11 cellular contexts compared by ENCODE assay signal in the genomic region with DNA sequence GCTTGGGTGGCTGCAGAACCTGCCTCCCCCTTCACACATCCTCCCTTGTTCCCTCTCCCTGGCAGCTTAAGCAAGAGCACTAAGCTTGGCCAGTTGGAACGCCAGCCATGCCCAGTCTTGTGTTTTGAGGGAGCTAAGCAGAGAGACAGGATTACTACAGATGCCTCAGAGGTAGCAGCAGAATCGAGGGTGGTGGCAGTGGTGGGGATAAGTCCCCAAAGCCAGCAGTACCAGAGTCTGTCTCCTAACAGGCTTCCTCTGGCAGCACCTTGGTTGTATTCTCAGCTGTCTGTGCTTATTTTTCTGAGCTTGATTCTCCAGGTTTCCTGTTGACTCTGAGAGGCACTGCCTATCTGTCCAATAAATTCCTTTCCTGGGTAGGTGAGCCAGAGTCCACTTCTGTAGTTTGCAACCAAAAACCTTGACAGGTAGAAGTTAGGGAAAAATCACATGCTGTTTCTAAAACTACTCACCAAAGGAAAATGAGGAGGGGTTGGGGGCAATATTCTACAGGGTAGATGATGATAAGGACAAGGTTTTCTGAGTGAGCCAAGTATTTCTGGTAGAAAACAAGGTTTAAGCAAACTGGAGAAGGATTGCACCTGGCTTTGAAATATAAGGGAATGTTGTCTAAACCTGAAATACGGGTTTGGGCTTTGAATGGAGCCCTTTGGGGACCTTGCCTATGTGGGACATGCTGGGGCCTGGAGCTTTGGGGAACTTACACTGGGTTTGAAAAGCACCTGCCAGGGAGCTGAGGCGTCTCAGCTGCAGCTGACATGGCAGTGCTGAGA.
DNase-seq lines count a peak whose midpoint lies in the region; ATAC-seq and TF ChIP-seq lines count a peak whose summit lies in the region.
"Had no signal": no experiment of that assay in that cellular context is flagged by ENCODE, and none has a peak within 500 bp of the region (broad histone marks: within the 10 kb centered on the region; RNA-seq: fewer than 3 reads in every experiment).

No MANE protein-coding gene starts in this region.

- DNase-seq in psoas muscle: peak in 1 of 2 donors; percentile 76
- no peak for DNase-seq in MV-4-11 (lab: John Stamatoyannopoulos, UW)
- no peak for DNase-seq in cortex of kidney (lab: John Stamatoyannopoulos, UW)
- DNase-seq in NCI-H1436 (lab: John Stamatoyannopoulos, UW): no peak
- DNase-seq: activated naive CD4-positive, alpha-beta T cell treated with anti-CD3 and anti-CD28 coated beads, Interleukin-2, amount 50 U/mL, for 16 hours; foreskin fibroblast had no signal

- H3K36me3 ChIP-seq in esophagus (ENCODE audit: control insufficient read depth in 2 of 2, insufficient read depth in 2 of 2, low read length in 1 of 2) (peaks cover 0 to 2% of the 10 kb centered on the region in 2 donors), psoas muscle (ENCODE audit: insufficient read depth in 1 of 2, low read depth in 1 of 2) (no peaks in the 10 kb centered on the region)

- H3K4me1 ChIP-seq in esophagus (ENCODE audit: control insufficient read depth in 2 of 2, insufficient read depth in 2 of 2, low read length in 1 of 2) (peaks cover 8 to 10% of the 10 kb centered on the region in 2 donors), psoas muscle (peaks cover 55% of the 10 kb centered on the region)

- H3K4me3 ChIP-seq in esophagus (ENCODE audit: low read depth in 1 of 2, low read length in 2 of 2): no peak overlapping the region
- no peak overlapping the region for H3K4me3 ChIP-seq in psoas muscle

- no peaks in the 10 kb centered on the region for H3K27me3 ChIP-seq in esophagus (ENCODE audit: control insufficient read depth in 1 of 2, insufficient read depth in 2 of 2, low read length in 2 of 2)
- no peaks in the 10 kb centered on the region for H3K27me3 ChIP-seq in psoas muscle (ENCODE audit: insufficient read depth in 3 of 3, low read length in 2 of 3)

- intact Hi-C loops in psoas muscle (cut with DNase I): no loop called here

- H3K9me3 ChIP-seq in esophagus (ENCODE audit: control insufficient read depth in 2 of 2, insufficient read depth in 1 of 2, low read depth in 1 of 2, low read length in 1 of 2) (no peaks in the 10 kb centered on the region), psoas muscle (no peaks in the 10 kb centered on the region)

- H3K27ac ChIP-seq in esophagus (ENCODE audit: low read depth in 2 of 2, low read length in 1 of 2): peak overlapping the region; percentile 81 to 93
- peak overlapping the region; percentile 64 for H3K27ac ChIP-seq in psoas muscle
- H3K27ac ChIP-seq: HL-60 had no signal

- 31 to 41% methylated on average over 4 of the region's 4 CpGs for WGBS in esophagus, 2 donors
- 34 to 47% (median 39%) methylated on average over 4 of the region's 4 CpGs for WGBS in psoas muscle, 3 donors

- ATAC-seq in GM19372 (IDR thresholded peaks at IDR 0.05; ENCODE audit: low read depth, unreplicated experiment) (peak; percentile 27), HG03521 (IDR thresholded peaks at IDR 0.05; ENCODE audit: unreplicated experiment) (peak; percentile 21), psoas muscle (peak; percentile 69 to 95 (median 88)), GM21447 (IDR thresholded peaks at IDR 0.05; ENCODE audit: unreplicated experiment) (no peak)

- no peak for TF ChIP-seq CTCF in psoas muscle (IDR thresholded peaks at IDR 0.05)
